ENCODE assay signal across 1 cellular context in the genomic region with DNA sequence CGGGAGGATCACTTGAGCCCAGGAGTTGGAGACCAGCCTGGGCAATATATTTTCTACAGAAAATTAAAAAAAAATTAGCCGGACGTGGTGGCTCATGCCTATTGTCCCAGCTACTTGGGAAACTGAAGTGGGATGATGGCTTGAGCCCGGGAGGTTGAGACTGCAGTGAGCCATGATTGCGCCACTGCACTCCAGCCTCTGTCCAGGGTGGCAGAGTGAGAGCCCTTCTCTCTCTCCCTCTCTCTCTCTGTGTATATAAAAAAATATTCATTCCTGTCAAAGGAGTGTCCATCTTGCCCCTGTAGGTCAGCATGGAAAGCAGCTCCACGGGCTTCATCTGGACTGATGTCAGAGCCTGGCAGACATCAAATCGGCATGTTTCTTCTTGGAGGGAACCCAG.
TF ChIP-seq lines count a peak whose summit lies in the region.

No MANE protein-coding gene starts in this region.

TF ChIP-seq in HepG2, 621 proteins besides CTCF, POLR2A, EP300 and RAD21 (continued from another document):
- TF ChIP-seq, protein P1, sequence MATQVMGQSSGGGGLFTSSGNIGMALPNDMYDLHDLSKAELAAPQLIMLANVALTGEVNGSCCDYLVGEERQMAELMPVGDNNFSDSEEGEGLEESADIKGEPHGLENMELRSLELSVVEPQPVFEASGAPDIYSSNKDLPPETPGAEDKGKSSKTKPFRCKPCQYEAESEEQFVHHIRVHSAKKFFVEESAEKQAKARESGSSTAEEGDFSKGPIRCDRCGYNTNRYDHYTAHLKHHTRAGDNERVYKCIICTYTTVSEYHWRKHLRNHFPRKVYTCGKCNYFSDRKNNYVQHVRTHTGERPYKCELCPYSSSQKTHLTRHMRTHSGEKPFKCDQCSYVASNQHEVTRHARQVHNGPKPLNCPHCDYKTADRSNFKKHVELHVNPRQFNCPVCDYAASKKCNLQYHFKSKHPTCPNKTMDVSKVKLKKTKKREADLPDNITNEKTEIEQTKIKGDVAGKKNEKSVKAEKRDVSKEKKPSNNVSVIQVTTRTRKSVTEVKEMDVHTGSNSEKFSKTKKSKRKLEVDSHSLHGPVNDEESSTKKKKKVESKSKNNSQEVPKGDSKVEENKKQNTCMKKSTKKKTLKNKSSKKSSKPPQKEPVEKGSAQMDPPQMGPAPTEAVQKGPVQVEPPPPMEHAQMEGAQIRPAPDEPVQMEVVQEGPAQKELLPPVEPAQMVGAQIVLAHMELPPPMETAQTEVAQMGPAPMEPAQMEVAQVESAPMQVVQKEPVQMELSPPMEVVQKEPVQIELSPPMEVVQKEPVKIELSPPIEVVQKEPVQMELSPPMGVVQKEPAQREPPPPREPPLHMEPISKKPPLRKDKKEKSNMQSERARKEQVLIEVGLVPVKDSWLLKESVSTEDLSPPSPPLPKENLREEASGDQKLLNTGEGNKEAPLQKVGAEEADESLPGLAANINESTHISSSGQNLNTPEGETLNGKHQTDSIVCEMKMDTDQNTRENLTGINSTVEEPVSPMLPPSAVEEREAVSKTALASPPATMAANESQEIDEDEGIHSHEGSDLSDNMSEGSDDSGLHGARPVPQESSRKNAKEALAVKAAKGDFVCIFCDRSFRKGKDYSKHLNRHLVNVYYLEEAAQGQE (IDR thresholded peaks at IDR 0.05; ENCODE audit: borderline replicate concordance in 1 of 2, low read depth in 1 of 2, low read length in 2 of 2), result peak in 1 of 2 experiments; percentile 80
- TF ChIP-seq ZNF350 (CRISPR knock-in tag; IDR thresholded peaks at IDR 0.05; ENCODE audit: borderline replicate concordance, low read depth), result no peak
- no peak for TF ChIP-seq ZNF644 (CRISPR knock-in tag; IDR thresholded peaks at IDR 0.05; ENCODE audit: low read depth)
- TF ChIP-seq CEBPB (IDR thresholded peaks at IDR 0.05; ENCODE audit: borderline replicate concordance, low read depth, low read length), result peak; percentile 18; the same call in 1 of the 2 replicates
- TF ChIP-seq, protein P2, sequence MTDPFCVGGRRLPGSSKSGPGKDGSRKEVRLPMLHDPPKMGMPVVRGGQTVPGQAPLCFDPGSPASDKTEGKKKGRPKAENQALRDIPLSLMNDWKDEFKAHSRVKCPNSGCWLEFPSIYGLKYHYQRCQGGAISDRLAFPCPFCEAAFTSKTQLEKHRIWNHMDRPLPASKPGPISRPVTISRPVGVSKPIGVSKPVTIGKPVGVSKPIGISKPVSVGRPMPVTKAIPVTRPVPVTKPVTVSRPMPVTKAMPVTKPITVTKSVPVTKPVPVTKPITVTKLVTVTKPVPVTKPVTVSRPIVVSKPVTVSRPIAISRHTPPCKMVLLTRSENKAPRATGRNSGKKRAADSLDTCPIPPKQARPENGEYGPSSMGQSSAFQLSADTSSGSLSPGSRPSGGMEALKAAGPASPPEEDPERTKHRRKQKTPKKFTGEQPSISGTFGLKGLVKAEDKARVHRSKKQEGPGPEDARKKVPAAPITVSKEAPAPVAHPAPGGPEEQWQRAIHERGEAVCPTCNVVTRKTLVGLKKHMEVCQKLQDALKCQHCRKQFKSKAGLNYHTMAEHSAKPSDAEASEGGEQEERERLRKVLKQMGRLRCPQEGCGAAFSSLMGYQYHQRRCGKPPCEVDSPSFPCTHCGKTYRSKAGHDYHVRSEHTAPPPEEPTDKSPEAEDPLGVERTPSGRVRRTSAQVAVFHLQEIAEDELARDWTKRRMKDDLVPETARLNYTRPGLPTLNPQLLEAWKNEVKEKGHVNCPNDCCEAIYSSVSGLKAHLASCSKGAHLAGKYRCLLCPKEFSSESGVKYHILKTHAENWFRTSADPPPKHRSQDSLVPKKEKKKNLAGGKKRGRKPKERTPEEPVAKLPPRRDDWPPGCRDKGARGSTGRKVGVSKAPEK (CRISPR knock-in tag; IDR thresholded peaks at IDR 0.05; ENCODE audit: borderline replicate concordance), result no peak
